In genomic region chr6:160172704-160173103, GRCh38 we compare ENCODE assay signal across 22 cellular contexts. TPM values are rescaled to one million over a fixed set of nuclear protein-coding genes. Genes with fewer than 3 reads are reported as not detected.
"Had no signal": no experiment of that assay in that cellular context is flagged by ENCODE, and none has a peak within 500 bp of the region (broad histone marks: within the 10 kb centered on the region; RNA-seq: fewer than 3 reads in every experiment).

No MANE protein-coding gene starts in this region.

- H3K9me3 ChIP-seq: MG63, SK-N-SH had no signal

- H3K27ac ChIP-seq: RWPE1 had no signal

- H3K4me3 ChIP-seq: MG63 had no signal

- H3K27me3 ChIP-seq: MG63 had no signal

- H3K36me3 ChIP-seq: MG63 had no signal

- DNase-seq: KBM-7, MG63, NCI-H1092, NCI-H1105 treated with DMSO at 0.1 percent for 48 hours, NCI-H1417 treated with DMSO at 0.1 percent for 48 hours, NCI-H146, NCI-H1694 treated with DMSO at 0.1 percent for 48 hours, NCI-H1930, NCI-H2081 treated with DMSO at 0.1 percent for 48 hours, NCI-H2171, NCI-H226, NCI-H446, NCI-H510A, NCI-H524 treated with DMSO at 0.1 percent for 48 hours, NCI-H69, NCI-H774, PC-3, SHP77, SK-N-SH had no signal

- ATAC-seq: Panc1, PC-3 had no signal

RNA-seq across cellular contexts. Expression of gene SLC22A1, which starts 51.1 kb away (rescaled TPM):
- total RNA-seq: OCI-LY7 had no signal
